Comparison of ENCODE assay signal across 8 cellular contexts in the genomic region with DNA sequence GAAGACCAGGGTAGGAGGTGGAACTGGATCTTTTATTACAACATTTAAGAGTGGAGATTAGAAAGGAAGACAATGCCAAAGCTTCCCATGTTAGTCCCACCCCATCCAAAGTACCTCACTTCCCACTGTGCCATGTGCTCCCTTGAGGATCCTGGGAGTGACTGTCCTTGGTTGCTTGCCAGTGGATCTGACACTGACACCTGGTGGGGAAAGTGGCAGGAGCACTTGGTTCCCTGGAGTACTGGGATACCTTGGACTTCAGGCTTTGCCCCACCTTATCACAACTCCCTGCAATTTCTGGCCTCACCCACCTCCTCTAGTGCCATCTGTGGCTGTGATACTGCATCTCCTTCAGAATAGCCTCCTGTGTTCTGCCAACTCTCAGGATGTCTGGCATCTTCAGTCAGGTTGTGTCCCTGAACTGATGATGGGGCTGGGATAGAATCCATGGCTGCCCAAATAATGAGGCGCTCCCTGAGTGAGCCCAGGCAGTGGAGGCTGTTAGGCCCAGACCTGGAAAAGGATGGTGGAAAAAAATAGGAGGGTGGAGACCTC. TPM values are rescaled to one million over a fixed set of nuclear protein-coding genes. Genes with fewer than 3 reads are reported as not detected.
A peak's percentile ranks its signal among the peaks of the same experiment; 100 is the strongest.
DNase-seq lines count a peak whose midpoint lies in the region; ATAC-seq and TF ChIP-seq lines count a peak whose summit lies in the region.

No MANE protein-coding gene starts in this region.

- H3F3A ChIP-seq in DOHH2 (ENCODE audit: control insufficient read depth, insufficient read depth), result peaks cover 66% of the 10 kb centered on the region

- TF ChIP-seq CTCF in DOHH2 (IDR thresholded peaks at IDR 0.05; ENCODE audit: low read depth, low read length, poor library complexity, severe bottlenecking) (peak; percentile 45), foreskin keratinocyte (conservative IDR thresholded peaks at IDR 0.05) (peak; percentile 76)

- H3K9me2 ChIP-seq in DOHH2 (replicated peaks; ENCODE audit: control insufficient read depth, low read length), result no peaks in the 10 kb centered on the region

- H3K9me3 ChIP-seq in DOHH2 (ENCODE audit: control insufficient read depth, insufficient read depth, low read length), result no peaks in the 10 kb centered on the region
- no peaks in the 10 kb centered on the region for H3K9me3 ChIP-seq in MG63

- H3K4me1 ChIP-seq in DOHH2 (ENCODE audit: control insufficient read depth, low read length) (peaks cover 66% of the 10 kb centered on the region), foreskin keratinocyte (peaks cover 4% of the 10 kb centered on the region)

- peaks cover 11% of the 10 kb centered on the region; the same call in 1 of the 2 replicates for H4K20me1 ChIP-seq in DOHH2 (ENCODE audit: control insufficient read depth, insufficient read depth, low read depth, low read length)

- peak; percentile 56 for ATAC-seq in foreskin keratinocyte
- ATAC-seq in GM18511 (IDR thresholded peaks at IDR 0.05; ENCODE audit: unreplicated experiment), result no peak
- ATAC-seq in GM21528 (IDR thresholded peaks at IDR 0.05; ENCODE audit: low FRiP score, unreplicated experiment), result no peak

- H3K27me3 ChIP-seq in DOHH2 (ENCODE audit: control insufficient read depth, low read length), result no peaks in the 10 kb centered on the region
- no peaks in the 10 kb centered on the region for H3K27me3 ChIP-seq in MG63
- no peaks in the 10 kb centered on the region for H3K27me3 ChIP-seq in foreskin keratinocyte

- peaks cover 73% of the 10 kb centered on the region for H3K79me2 ChIP-seq in DOHH2 (ENCODE audit: control insufficient read depth, low read length)

- H3K36me3 ChIP-seq in DOHH2 (ENCODE audit: control insufficient read depth, low read length), result peaks cover 79% of the 10 kb centered on the region
- peaks cover 43% of the 10 kb centered on the region for H3K36me3 ChIP-seq in MG63

- H3K4me3 ChIP-seq in DOHH2 (ENCODE audit: low read length) (peak overlapping the region; percentile 95), MG63 (no peak overlapping the region)

- DNase-seq in MG63 (peak; percentile 61), SW480 (ENCODE audit: low spot score) (peak; percentile 73), foreskin keratinocyte (peak; percentile 74 to 82), retina (peak; percentile 23), AG08396 (ENCODE audit: low spot score) (no peak)

- peak overlapping the region; percentile 93 for H3K4me2 ChIP-seq in DOHH2 (ENCODE audit: low read length)

- H3K27ac ChIP-seq in DOHH2 (ENCODE audit: low read depth, low read length) (peak overlapping the region; percentile 97), foreskin keratinocyte (no peak overlapping the region)

RNA-seq across cellular contexts. Expression of a gene that starts 1.3 kb away (rescaled TPM):
- total RNA-seq in MG63 (2014; rRNA removed; shearing (Covaris generic); ENCODE audit: low replicate concordance), result 5.6 TPM in 1 of 2 replicates, not detected in the other
- total RNA-seq in foreskin keratinocyte, result 3.4 and 4.2 TPM in 2 replicates
- 1.9 and 3.0 TPM in 2 replicates for polyA plus RNA-seq in foreskin keratinocyte

RNA-seq across cellular contexts. Expression of a gene that starts 16.6 kb away (rescaled TPM):
- 272 and 1,334 TPM in 2 replicates for total RNA-seq in MG63 (2014; rRNA removed; shearing (Covaris generic); ENCODE audit: low replicate concordance)
- 621 and 692 TPM in 2 replicates for total RNA-seq in foreskin keratinocyte
- polyA plus RNA-seq in foreskin keratinocyte, result 982 and 1,148 TPM in 2 replicates

RNA-seq across cellular contexts. Expression of a gene that starts 24.5 kb away (rescaled TPM):
- total RNA-seq in MG63 (2014; rRNA removed; shearing (Covaris generic); ENCODE audit: low replicate concordance), result not detected in 2 replicates
- 0.04 and 0.07 TPM in 2 replicates for total RNA-seq in foreskin keratinocyte
- polyA plus RNA-seq in foreskin keratinocyte, result 0.06 and 0.08 TPM in 2 replicates

RNA-seq across cellular contexts. Expression of a gene that starts 24.9 kb away (rescaled TPM):
- total RNA-seq in MG63 (2014; rRNA removed; shearing (Covaris generic); ENCODE audit: low replicate concordance), result 7.9 and 9.6 TPM in 2 replicates
- 2.9 and 5.4 TPM in 2 replicates for total RNA-seq in foreskin keratinocyte
- polyA plus RNA-seq in foreskin keratinocyte, result 2.1 and 3.0 TPM in 2 replicates

RNA-seq across cellular contexts. Expression of a gene that starts 29.2 kb away (rescaled TPM):
- 441 and 532 TPM in 2 replicates for total RNA-seq in MG63 (2014; rRNA removed; shearing (Covaris generic); ENCODE audit: low replicate concordance)
- total RNA-seq in foreskin keratinocyte, result 398 and 451 TPM in 2 replicates
- 463 and 468 TPM in 2 replicates for polyA plus RNA-seq in foreskin keratinocyte
